17 cellular contexts compared by ENCODE assay signal in genomic region chr5:126865299-126865698, GRCh38.
DNase-seq lines count a peak whose midpoint lies in the region; ATAC-seq and TF ChIP-seq lines count a peak whose summit lies in the region.
"Had no signal": no experiment of that assay in that cellular context is flagged by ENCODE, and none has a peak within 500 bp of the region (broad histone marks: within the 10 kb centered on the region; RNA-seq: fewer than 3 reads in every experiment).

No MANE protein-coding gene starts in this region.

- H3K4me3 ChIP-seq in RWPE2 (ENCODE audit: severe bottlenecking) (no peak overlapping the region), fibroblast of lung (replicated peaks in 1 of 4; ENCODE audit: control extremely low read depth in 1 of 4, insufficient read depth in 1 of 4, low read depth in 3 of 4, low read length in 4 of 4) (no peak overlapping the region), skeletal muscle cell (ENCODE audit: low read depth, low read length) (no peak overlapping the region)

- H3K9ac ChIP-seq in fibroblast of lung (ENCODE audit: insufficient read depth, low read length): no peak overlapping the region

- no peak overlapping the region for H3K4me2 ChIP-seq in fibroblast of lung (ENCODE audit: extremely low read depth, insufficient read depth, low read length)

- H3K9me3 ChIP-seq in RWPE2 (ENCODE audit: severe bottlenecking) (no peaks in the 10 kb centered on the region), fibroblast of lung (ENCODE audit: control insufficient read depth, insufficient read depth, low read depth, low read length) (no peaks in the 10 kb centered on the region)

- DNase-seq in GM03348 (ENCODE audit: low spot score) (peak; percentile 86), RWPE2 (ENCODE audit: low spot score) (no peak), fibroblast of lung (ENCODE audit: low read depth in 2 of 2) (peak; percentile 70 to 72), skeletal muscle cell (ENCODE audit: low read depth) (peak; percentile 64), NCI-H748 (lab: John Stamatoyannopoulos, UW; ENCODE audit: unreplicated experiment) (no peak), islet precursor cell (no peak)
- DNase-seq: activated gamma-delta T cell treated with Interleukin-2 at 50 U/mL for 16 hours; CD8-positive, alpha-beta memory T cell; NCI-H1092; retina; stimulated activated CD4-positive, alpha-beta T cell treated with anti-CD3 and anti-CD28 coated beads, Interleukin-4, amount 100 ng/mL, for 4 hours; trophoblast cell; WERI-Rb-1 had no signal

- H4K20me1 ChIP-seq in fibroblast of lung (ENCODE audit: control insufficient read depth, extremely low read depth, insufficient read depth, low read length): no peaks in the 10 kb centered on the region

- H3K4me1 ChIP-seq in RWPE2 (ENCODE audit: insufficient read depth, poor library complexity, severe bottlenecking) (peaks cover 2% of the 10 kb centered on the region), fibroblast of lung (ENCODE audit: control insufficient read depth, extremely low read depth, insufficient read depth, low read length) (no peaks in the 10 kb centered on the region)

- no peak for TF ChIP-seq CTCF in RWPE2 (IDR thresholded peaks at IDR 0.05; ENCODE audit: poor library complexity, severe bottlenecking)
- no peak for TF ChIP-seq CTCF in fibroblast of lung (conservative IDR thresholded peaks at IDR 0.05 in 1 of 2, IDR thresholded peaks at IDR 0.05 in 1 of 2; ENCODE audit: low read depth in 1 of 2, low read length in 2 of 2)

- H3K36me3 ChIP-seq in RWPE2 (ENCODE audit: low read depth): no peaks in the 10 kb centered on the region
- no peaks in the 10 kb centered on the region for H3K36me3 ChIP-seq in fibroblast of lung (ENCODE audit: control insufficient read depth, insufficient read depth, low read length)
- H3K36me3 ChIP-seq: WERI-Rb-1 had no signal

- no peak overlapping the region for H2AFZ ChIP-seq in fibroblast of lung (ENCODE audit: low read length)

- H3K27ac ChIP-seq in RWPE2 (ENCODE audit: poor library complexity, severe bottlenecking) (no peak overlapping the region), fibroblast of lung (ENCODE audit: insufficient read depth, low read length) (no peak overlapping the region)
- H3K27ac ChIP-seq: WERI-Rb-1 had no signal

- no peaks in the 10 kb centered on the region for H3K79me2 ChIP-seq in fibroblast of lung (ENCODE audit: control insufficient read depth, insufficient read depth, low read length)

- no peaks in the 10 kb centered on the region for H3K27me3 ChIP-seq in RWPE2 (ENCODE audit: insufficient read depth, poor library complexity, severe bottlenecking)
- H3K27me3 ChIP-seq in fibroblast of lung (ENCODE audit: control insufficient read depth, insufficient read depth, low read length): no peaks in the 10 kb centered on the region

- ATAC-seq in RWPE2 (ENCODE audit: low read depth) (peak; percentile 72), HG02981 (IDR thresholded peaks at IDR 0.05; ENCODE audit: unreplicated experiment) (no peak), HG03280 (IDR thresholded peaks at IDR 0.05; ENCODE audit: unreplicated experiment) (no peak)
- ATAC-seq: HepG2; natural killer cell treated with Interleukin-12 subunit alpha and Interleukin-12 subunit beta and Interleukin-15 and Interleukin-18, amount 100 ng/mL, for 72 hours had no signal

Comparison
In these comparisons a context has a peak if more than half of its experiments do, and no peak if none do; other contexts are left out.
1. DNase-seq: peak in GM03348 (single experiment), fibroblast of lung (2 of 2) and skeletal muscle cell (single experiment); none in RWPE2 (single experiment), NCI-H748 (single experiment) and islet precursor cell (single experiment).